ENCODE assay signal across 27 cellular contexts in genomic region chr10:35971397-35971796, GRCh38.
"Had no signal": no experiment of that assay in that cellular context is flagged by ENCODE, and none has a peak within 500 bp of the region (broad histone marks: within the 10 kb centered on the region; RNA-seq: fewer than 3 reads in every experiment).

No MANE protein-coding gene starts in this region.

- H3K27ac ChIP-seq: neural progenitor cell, ovary, parathyroid adenoma, psoas muscle, right lobe of liver, skin epidermis, spleen, suprapubic skin, testis, tibial artery, transverse colon, upper lobe of right lung, uterus had no signal

- ATAC-seq: natural killer cell; psoas muscle; right cardiac atrium; stimulated activated memory B cell treated with anti-CD40 and anti-IgM and Interleukin-4, amounts not matched to agents 10 μg/mL and 1 μg/mL and 100 μg/mL, for 72 hours; stimulated activated naive CD8-positive, alpha-beta T cell treated with anti-CD3 and anti-CD28 coated beads, Interleukin-15, amount 100 ng/mL, for 72 hours; stimulated activated naive CD8-positive, alpha-beta T cell treated with anti-CD3 and anti-CD28 coated beads, Interleukin-15, Interleukin-2, amounts not matched to agents 100 U/mL and 50 U/mL, for 24 hours; upper lobe of right lung had no signal

- DNase-seq: natural killer cell; occipital lobe; ovary; posterior cingulate gyrus; psoas muscle; right cardiac atrium; right lobe of liver; spleen; stimulated activated CD4-positive, alpha-beta T cell treated with anti-CD3 and anti-CD28 coated beads, Interleukin-12 subunit alpha, Interleukin-12 subunit beta, amount 100 ng/mL, for 4 hours; stimulated activated CD4-positive, alpha-beta T cell treated with anti-CD3 and anti-CD28 coated beads, Interleukin-1b, Interleukin-23, amount 100 ng/mL, for 48 hours; stimulated activated CD4-positive, alpha-beta T cell treated with anti-CD3 and anti-CD28 coated beads, Interleukin-4, amount 100 ng/mL, for 1 hour; stimulated activated CD4-positive, alpha-beta T cell treated with anti-CD3 and anti-CD28 coated beads, Interleukin-4, amount 100 ng/mL, for 4 hours; stimulated activated CD8-positive, alpha-beta memory T cell treated with anti-CD3 and anti-CD28 coated beads, Interleukin-4, amount 100 ng/mL, for 48 hours; stimulated activated naive CD4-positive, alpha-beta T cell; stimulated activated naive CD8-positive, alpha-beta T cell treated with anti-CD3 and anti-CD28 coated beads, Interleukin-15, amount 100 ng/mL, for 72 hours; stimulated activated naive CD8-positive, alpha-beta T cell treated with anti-CD3 and anti-CD28 coated beads, Interleukin-15, Interleukin-2, amounts not matched to agents 100 U/mL and 50 U/mL, for 24 hours; substantia nigra; testis; tibial artery; transverse colon; upper lobe of right lung; uterus had no signal
